ENCODE assay signal across 13 cellular contexts in the genomic region with DNA sequence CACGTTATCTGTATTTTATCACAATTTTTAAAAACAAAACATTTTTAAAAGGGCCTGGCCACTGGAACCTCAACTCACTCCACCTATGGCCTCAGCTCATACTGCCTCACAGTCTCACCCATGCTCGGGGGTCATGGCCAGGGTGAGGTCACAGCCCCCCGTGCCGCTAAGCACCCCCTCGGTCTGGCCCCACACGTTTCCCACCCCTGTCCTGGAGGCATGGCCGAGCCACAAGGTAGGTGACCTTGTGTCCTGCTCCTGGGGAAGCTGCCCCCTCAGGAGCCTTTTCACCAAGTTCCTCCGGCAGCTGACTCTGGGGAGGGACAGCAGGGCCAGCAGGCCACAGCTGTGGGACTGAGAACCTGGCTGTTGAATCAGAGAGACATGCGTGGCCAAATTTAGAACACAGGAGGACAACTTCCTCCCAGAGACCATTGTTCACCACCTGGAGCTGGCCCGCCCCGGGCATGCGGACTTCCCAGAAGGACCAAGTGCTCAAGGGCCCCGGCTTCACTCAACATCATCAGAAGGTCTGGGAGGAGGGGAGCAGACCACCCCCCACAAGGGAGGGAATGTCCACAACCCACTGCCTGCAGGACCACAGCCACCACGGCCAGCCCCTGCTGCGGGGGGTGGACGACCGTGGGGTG.
"Had no signal": no experiment of that assay in that cellular context is flagged by ENCODE, and none has a peak within 500 bp of the region (broad histone marks: within the 10 kb centered on the region; RNA-seq: fewer than 3 reads in every experiment).

No MANE protein-coding gene starts in this region.

- H3K9ac ChIP-seq: neural progenitor cell had no signal

- H3K36me3 ChIP-seq: neural progenitor cell, pancreas, upper lobe of right lung had no signal

- H2AFZ ChIP-seq: neural progenitor cell had no signal

- H3K4me1 ChIP-seq: pancreas, upper lobe of right lung had no signal

- H3K27me3 ChIP-seq: neural progenitor cell, pancreas, upper lobe of right lung had no signal

- H3K9me3 ChIP-seq: pancreas, upper lobe of right lung had no signal

- H3K4me3 ChIP-seq: neural progenitor cell, pancreas, upper lobe of right lung had no signal

- FAIRE-seq: pancreas had no signal

- H3K27ac ChIP-seq: neural progenitor cell, pancreas, upper lobe of right lung had no signal

- ATAC-seq: effector memory CD8-positive, alpha-beta T cell; pancreas; T-helper 17 cell; upper lobe of right lung had no signal

- DNase-seq: activated B cell treated with CpG ODN at 0.5 μM for 24 hours; activated CD4-positive, alpha-beta T cell treated with anti-CD3 and anti-CD28 coated beads, Interleukin-2, amount 50 U/mL, for 1 hour; activated naive CD4-positive, alpha-beta T cell treated with anti-CD3 and anti-CD28 coated beads, Interleukin-2, amount 10 ng/mL, durations not matched to agents 7 days and 5 days; activated T-cell treated with anti-CD3 and anti-CD28 coated beads for 4 hours; effector memory CD8-positive, alpha-beta T cell; immature natural killer cell; stimulated activated CD4-positive, alpha-beta T cell treated with anti-CD3 and anti-CD28 coated beads, Interleukin-12 subunit alpha, Interleukin-12 subunit beta, amount 100 ng/mL, for 4 hours; stimulated activated naive CD4-positive, alpha-beta T cell; substantia nigra; T-helper 17 cell; upper lobe of right lung had no signal

- H3K4me2 ChIP-seq: neural progenitor cell had no signal
